In the genomic region with DNA sequence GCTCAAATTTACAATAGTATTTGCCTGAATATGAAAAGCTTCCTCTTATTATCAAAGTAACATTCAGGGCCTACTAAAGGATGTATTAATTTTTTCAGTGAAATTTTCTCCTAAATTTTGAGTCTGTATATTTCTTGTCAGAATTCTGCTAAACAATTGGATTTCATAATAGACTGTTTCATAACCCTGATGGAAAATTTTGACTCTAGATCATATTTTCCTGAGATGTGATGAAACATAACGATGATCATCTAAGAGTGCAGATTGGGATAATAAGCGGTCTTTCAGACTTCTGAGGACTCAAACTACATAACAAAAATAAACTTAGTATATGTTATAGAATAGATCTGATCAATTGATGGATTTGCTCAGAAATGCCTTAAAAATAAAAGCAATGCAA, we compare ENCODE assay signal across 1 cellular context.
TF ChIP-seq lines count a peak whose summit lies in the region.

No MANE protein-coding gene starts in this region.

TF ChIP-seq in IMR-90, 13 proteins besides CTCF, POLR2A, EP300 and RAD21:
- no peak for TF ChIP-seq SMC3 (IDR thresholded peaks at IDR 0.05; ENCODE audit: low read depth, low read length)
- no peak for TF ChIP-seq CHD1 (IDR thresholded peaks at IDR 0.05; ENCODE audit: low read depth, low read length)
- TF ChIP-seq MAFK (IDR thresholded peaks at IDR 0.05; ENCODE audit: low read depth, low read length), result no peak
- TF ChIP-seq NFE2L2 (IDR thresholded peaks at IDR 0.05; ENCODE audit: low read depth, low read length), result no peak
- no peak for TF ChIP-seq FOS (IDR thresholded peaks at IDR 0.05; ENCODE audit: low read depth, low read length)
- TF ChIP-seq CEBPB (IDR thresholded peaks at IDR 0.05; ENCODE audit: low read depth, low read length), result no peak
- TF ChIP-seq RCOR1 (IDR thresholded peaks at IDR 0.05; ENCODE audit: insufficient replicate concordance, low read length), result no peak
- no peak for TF ChIP-seq MAZ (IDR thresholded peaks at IDR 0.05; ENCODE audit: borderline replicate concordance, low read depth, low read length)
- TF ChIP-seq, protein P1, sequence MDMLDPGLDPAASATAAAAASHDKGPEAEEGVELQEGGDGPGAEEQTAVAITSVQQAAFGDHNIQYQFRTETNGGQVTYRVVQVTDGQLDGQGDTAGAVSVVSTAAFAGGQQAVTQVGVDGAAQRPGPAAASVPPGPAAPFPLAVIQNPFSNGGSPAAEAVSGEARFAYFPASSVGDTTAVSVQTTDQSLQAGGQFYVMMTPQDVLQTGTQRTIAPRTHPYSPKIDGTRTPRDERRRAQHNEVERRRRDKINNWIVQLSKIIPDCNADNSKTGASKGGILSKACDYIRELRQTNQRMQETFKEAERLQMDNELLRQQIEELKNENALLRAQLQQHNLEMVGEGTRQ (IDR thresholded peaks at IDR 0.05; ENCODE audit: low read depth, low read length), result no peak
- no peak for TF ChIP-seq ELK1 (IDR thresholded peaks at IDR 0.05; ENCODE audit: borderline replicate concordance, low read depth, low read length)
- no peak for TF ChIP-seq BHLHE40 (IDR thresholded peaks at IDR 0.05; ENCODE audit: low read depth, low read length)
- no peak for TF ChIP-seq RFX5 (IDR thresholded peaks at IDR 0.05; ENCODE audit: low read depth, low read length)
- TF ChIP-seq MXI1 (IDR thresholded peaks at IDR 0.05; ENCODE audit: borderline replicate concordance, low read depth, low read length), result no peak
